In genomic region chr7:134782121-134782623, GRCh38 we compare ENCODE assay signal across 10 cellular contexts. TPM values are rescaled to one million over a fixed set of nuclear protein-coding genes. Genes with fewer than 3 reads are reported as not detected.
DNase-seq lines count a peak whose midpoint lies in the region; ATAC-seq and TF ChIP-seq lines count a peak whose summit lies in the region.
"Had no signal": no experiment of that assay in that cellular context is flagged by ENCODE, and none has a peak within 500 bp of the region (broad histone marks: within the 10 kb centered on the region; RNA-seq: fewer than 3 reads in every experiment).

No MANE protein-coding gene starts in this region.

- CTCF ChIA-PET in activated naive CD4-positive, alpha-beta T cell treated with anti-CD3 and anti-CD28 coated beads, Interleukin-2, amount 10 ng/mL, durations not matched to agents 7 days and 5 days (lab: Charles Lee): no interaction called here

- TF ChIP-seq CTCF in heart right ventricle (IDR thresholded peaks at IDR 0.05) (no peak), fibroblast of villous mesenchyme (IDR thresholded peaks at IDR 0.05; ENCODE audit: insufficient read depth, low read depth, low read length) (no peak), uterus (IDR thresholded peaks at IDR 0.05) (no peak)

- H3K27me3 Mint-ChIP-seq in activated naive CD4-positive, alpha-beta T cell treated with anti-CD3 and anti-CD28 coated beads, Interleukin-2, amount 10 ng/mL, durations not matched to agents 7 days and 5 days: no peaks in the 10 kb centered on the region

- no peak overlapping the region for H3K27ac Mint-ChIP-seq in activated naive CD4-positive, alpha-beta T cell treated with anti-CD3 and anti-CD28 coated beads, Interleukin-2, amount 10 ng/mL, durations not matched to agents 7 days and 5 days

- intact Hi-C loops in heart right ventricle (cut with DNase I) (loop anchor here in 7 of 10 donors (5.0 to 10.0 kb wide), 8 partner anchors 45 to 153 kb away; no protein-coding TSS in a partner anchor), cardiac septum (cut with DNase I) (loop anchor here (2.0 to 5.0 kb wide), 2 partner anchors 45 to 145 kb away; no protein-coding TSS in a partner anchor), uterus (cut with DNase I; ENCODE audit: low total_unique reads) (no loop called here)

- no peak for DNase-seq in heart right ventricle
- no peak for DNase-seq in cardiac septum (ENCODE audit: low spot score)
- DNase-seq in fibroblast of villous mesenchyme (ENCODE audit: low read depth): peak; percentile 45
- DNase-seq in uterus: no peak
- no peak for DNase-seq in cerebellum (ENCODE audit: low spot score)
- DNase-seq in activated naive CD4-positive, alpha-beta T cell treated with anti-CD3 and anti-CD28 coated beads, Interleukin-2, amount 10 ng/mL, durations not matched to agents 7 days and 5 days: no peak
- no peak for DNase-seq in NCI-H446 treated with DMSO at 0.1 percent for 48 hours (lab: John Stamatoyannopoulos, UW)

- ATAC-seq in heart right ventricle (no peak), HG03442 (IDR thresholded peaks at IDR 0.05; ENCODE audit: unreplicated experiment) (peak; percentile 61)

- no peak for TF ChIP-seq POLR2A in uterus (IDR thresholded peaks at IDR 0.05)

- H3K9me3 ChIP-seq in heart right ventricle (no peaks in the 10 kb centered on the region), uterus (no peaks in the 10 kb centered on the region)

- no peaks in the 10 kb centered on the region for H3K9me3 Mint-ChIP-seq in activated naive CD4-positive, alpha-beta T cell treated with anti-CD3 and anti-CD28 coated beads, Interleukin-2, amount 10 ng/mL, durations not matched to agents 7 days and 5 days

- peaks cover 0 to 18% (median 0%) of the 10 kb centered on the region in 9 donors for H3K36me3 ChIP-seq in heart right ventricle
- no peaks in the 10 kb centered on the region for H3K36me3 ChIP-seq in uterus

- no peak overlapping the region for H3K4me3 Mint-ChIP-seq in activated naive CD4-positive, alpha-beta T cell treated with anti-CD3 and anti-CD28 coated beads, Interleukin-2, amount 10 ng/mL, durations not matched to agents 7 days and 5 days

- peak overlapping the region; percentile 50 to 80 (median 68) for H3K4me3 ChIP-seq in heart right ventricle
- peak overlapping the region; percentile 100 for H3K4me3 ChIP-seq in fibroblast of villous mesenchyme (ENCODE audit: low read depth, low read length)
- H3K4me3 ChIP-seq in uterus: peak overlapping the region; percentile 63 to 78
- H3K4me3 ChIP-seq: lung had no signal

- peaks cover 9 to 87% (median 67%) of the 10 kb centered on the region in 9 donors for H3K4me1 ChIP-seq in heart right ventricle
- peaks cover 0 to 5% of the 10 kb centered on the region in 2 donors for H3K4me1 ChIP-seq in uterus

- H3K27me3 ChIP-seq in heart right ventricle (no peaks in the 10 kb centered on the region), uterus (no peaks in the 10 kb centered on the region)

- peaks cover 5% of the 10 kb centered on the region for H3K4me1 Mint-ChIP-seq in activated naive CD4-positive, alpha-beta T cell treated with anti-CD3 and anti-CD28 coated beads, Interleukin-2, amount 10 ng/mL, durations not matched to agents 7 days and 5 days

- H3K27ac ChIP-seq in heart right ventricle (peak overlapping the region in 8 of 10 donors; percentile 75 to 97 (median 91)), uterus (peak overlapping the region; percentile 90 to 96)
- H3K27ac ChIP-seq: C4-2B had no signal

- 54 to 55% methylated on average over 4 of the region's 4 CpGs for WGBS in heart right ventricle, 2 donors

- no peaks in the 10 kb centered on the region for H3K36me3 Mint-ChIP-seq in activated naive CD4-positive, alpha-beta T cell treated with anti-CD3 and anti-CD28 coated beads, Interleukin-2, amount 10 ng/mL, durations not matched to agents 7 days and 5 days

RNA-seq across cellular contexts. Expression of gene CALD1, which starts 2.7 kb away (rescaled TPM):
- total RNA-seq in heart right ventricle: 100 to 1,000 TPM in 9 of 10 donors, 10 to 100 TPM in 1; 96.6 to 180 (median 132) TPM
- polyA plus RNA-seq in heart right ventricle: 100 to 1,000 TPM in 1 of 2 donors, 10 to 100 TPM in 1; 69.9 to 119 TPM
- 237 TPM for total RNA-seq in cardiac septum
- 1,676 and 3,507 TPM in 2 replicates for total RNA-seq in fibroblast of villous mesenchyme
- total RNA-seq in uterus: 1,000 to 10,000 TPM in 1 of 4 donors, 100 to 1,000 TPM in 3; 351 to 1,046 (median 551) TPM
- 41.8 TPM for total RNA-seq in cerebellum
